9 cellular contexts compared by ENCODE assay signal in the genomic region with DNA sequence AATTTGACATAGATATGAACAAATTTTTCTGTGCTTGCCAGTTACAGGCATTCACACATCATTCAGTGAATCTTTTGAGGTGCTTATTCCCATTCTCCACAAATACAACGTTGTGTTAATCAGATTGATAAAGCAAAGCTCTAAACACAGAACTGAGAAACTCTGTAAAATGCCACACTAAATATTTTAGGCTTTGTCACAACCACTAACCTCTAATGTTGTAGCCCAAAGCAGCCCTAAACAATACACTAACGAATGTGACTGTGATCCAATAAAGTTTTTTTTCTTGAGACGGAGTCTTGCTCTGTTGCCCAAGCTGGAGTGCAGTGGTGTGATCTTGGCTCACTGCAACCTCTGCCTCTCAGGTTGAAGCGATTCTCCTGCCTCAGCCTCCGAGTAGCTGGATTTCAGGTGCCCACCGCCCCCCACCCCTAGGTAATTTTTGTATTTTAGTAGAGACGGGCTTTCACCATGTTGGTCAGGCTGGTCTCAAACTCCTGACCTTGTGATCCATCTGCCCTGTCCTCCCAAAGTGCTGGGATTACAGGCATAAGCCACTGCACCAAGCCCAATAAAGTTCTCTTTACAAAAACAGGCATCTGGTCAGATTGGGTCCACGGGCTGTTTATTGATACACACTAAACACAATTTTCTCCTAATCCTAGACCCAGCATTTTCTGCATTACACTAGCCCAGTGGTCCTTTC. TPM values are rescaled to one million over a fixed set of nuclear protein-coding genes. Genes with fewer than 3 reads are reported as not detected.
DNase-seq lines count a peak whose midpoint lies in the region; ATAC-seq and TF ChIP-seq lines count a peak whose summit lies in the region.
"Had no signal": no experiment of that assay in that cellular context is flagged by ENCODE, and none has a peak within 500 bp of the region (broad histone marks: within the 10 kb centered on the region; RNA-seq: fewer than 3 reads in every experiment).

No MANE protein-coding gene starts in this region.

- H3K4me1 Mint-ChIP-seq in Calu3 (ENCODE audit: low read depth, unreplicated experiment): peaks cover 31% of the 10 kb centered on the region
- H3K4me1 Mint-ChIP-seq in T-helper 17 cell: peaks cover 25% of the 10 kb centered on the region

- peak overlapping the region; percentile 40 for H3K27ac Mint-ChIP-seq in Calu3 (ENCODE audit: unreplicated experiment)
- peak overlapping the region; percentile 76 for H3K27ac Mint-ChIP-seq in T-helper 17 cell

- ATAC-seq in HG02938 (IDR thresholded peaks at IDR 0.05; ENCODE audit: unreplicated experiment): peak; percentile 33
- no peak for ATAC-seq in T-helper 17 cell

- H3K4me3 Mint-ChIP-seq in Calu3 (ENCODE audit: low read depth, unreplicated experiment): no peak overlapping the region
- H3K4me3 Mint-ChIP-seq in T-helper 17 cell: peak overlapping the region; percentile 56

- intact Hi-C loops in Calu3 (cut with micrococcal nuclease; ENCODE audit: unreplicated experiment): no loop called here

- CTCF ChIA-PET in Calu3 (lab: Charles Lee): interaction anchor here (1.9 kb wide), 1 partner anchor 25 kb away, joined by 6 read pairs; no protein-coding TSS in a partner anchor

- BruUV-seq in Calu3 (replicated peaks; lab: Mats Ljungman, UMichigan): no TSS peak

- H3K27me3 Mint-ChIP-seq in Calu3 (ENCODE audit: unreplicated experiment) (no peaks in the 10 kb centered on the region), T-helper 17 cell (no peaks in the 10 kb centered on the region)

- TF ChIP-seq CTCF in Calu3 (IDR thresholded peaks at IDR 0.05; ENCODE audit: unreplicated experiment): no peak

- peak; percentile 25 for TF ChIP-seq POLR2A in GM19193 (IDR thresholded peaks at IDR 0.05; ENCODE audit: extremely low read depth, insufficient read depth, insufficient read length)

- H3K9me3 Mint-ChIP-seq in Calu3 (ENCODE audit: low read depth, unreplicated experiment): no peaks in the 10 kb centered on the region

- H3K36me3 Mint-ChIP-seq in Calu3 (ENCODE audit: insufficient read depth, unreplicated experiment): peaks cover 69% of the 10 kb centered on the region
- peaks cover 5% of the 10 kb centered on the region for H3K36me3 Mint-ChIP-seq in T-helper 17 cell (ENCODE audit: low read depth)

- no peaks in the 10 kb centered on the region for H3K9me3 ChIP-seq in T-helper 17 cell (ENCODE audit: control insufficient read depth, low read length, poor library complexity, severe bottlenecking)

- DNase-seq in Calu3 (no peak), T-helper 17 cell (no peak), NCI-H2171 (lab: John Stamatoyannopoulos, UW) (no peak), NCI-H1694 treated with DMSO at 0.1 percent for 48 hours (lab: John Stamatoyannopoulos, UW) (no peak), LoVo (ENCODE audit: low spot score) (no peak), NCI-H2081 treated with DMSO at 0.1 percent for 48 hours (lab: John Stamatoyannopoulos, UW) (no peak)
- DNase-seq: NCI-H524 treated with DMSO at 0.1 percent for 48 hours had no signal

RNA-seq across cellular contexts. Expression of a gene that starts 6.9 kb away (rescaled TPM):
- total RNA-seq in Calu3 (2022): 258 and 276 TPM in 2 replicates
- 100 to 1,000 TPM; 141 to 143 TPM for total RNA-seq in T-helper 17 cell
